1 cellular context compared by ENCODE assay signal in the genomic region with DNA sequence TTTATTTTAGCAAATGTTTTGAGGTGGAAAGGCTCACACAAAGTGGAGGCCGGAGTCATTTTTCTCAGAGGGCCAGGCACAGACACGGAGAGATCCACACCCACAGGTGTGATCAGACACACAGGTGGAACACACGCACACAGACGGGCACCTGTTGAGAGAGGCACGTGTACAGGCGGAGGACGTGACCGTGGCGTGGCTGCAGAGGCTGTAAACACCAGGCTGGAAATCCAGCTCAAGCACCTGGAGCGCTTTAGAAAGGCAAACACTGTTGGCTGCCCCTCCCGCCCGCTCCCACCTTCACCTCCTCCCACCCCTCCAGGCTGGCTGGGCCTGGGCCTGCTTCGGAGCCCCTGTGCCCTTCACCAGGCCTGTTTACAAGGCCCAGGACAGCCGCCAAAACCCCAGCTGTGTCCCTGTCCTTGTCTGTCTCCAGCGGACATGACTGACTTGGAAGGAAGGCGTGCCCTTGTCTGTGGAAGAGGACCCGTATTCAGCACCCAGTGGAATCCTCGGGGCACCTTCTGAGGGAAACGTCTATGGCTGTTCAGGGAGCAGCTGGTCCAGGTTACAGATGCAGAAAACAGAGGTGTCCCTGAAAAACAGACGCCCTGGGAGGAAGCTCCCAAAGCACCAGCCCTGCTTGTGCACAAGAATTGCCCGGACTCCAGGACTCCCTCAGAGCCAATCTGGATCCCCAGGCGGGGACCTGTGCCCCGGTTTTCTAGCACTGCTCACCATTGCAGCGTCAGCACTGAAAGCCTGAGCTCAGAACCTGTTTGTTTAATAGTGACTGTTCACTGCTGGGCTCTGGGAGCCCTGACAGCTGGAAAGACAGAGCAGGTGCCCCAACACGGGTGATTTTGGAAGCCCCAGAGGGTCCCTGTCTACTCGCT.
TF ChIP-seq lines count a peak whose summit lies in the region.

No MANE protein-coding gene starts in this region.

TF ChIP-seq in HepG2, 621 proteins besides CTCF, POLR2A, EP300 and RAD21 (continued from another document and continues in another):
- TF ChIP-seq, protein P1, sequence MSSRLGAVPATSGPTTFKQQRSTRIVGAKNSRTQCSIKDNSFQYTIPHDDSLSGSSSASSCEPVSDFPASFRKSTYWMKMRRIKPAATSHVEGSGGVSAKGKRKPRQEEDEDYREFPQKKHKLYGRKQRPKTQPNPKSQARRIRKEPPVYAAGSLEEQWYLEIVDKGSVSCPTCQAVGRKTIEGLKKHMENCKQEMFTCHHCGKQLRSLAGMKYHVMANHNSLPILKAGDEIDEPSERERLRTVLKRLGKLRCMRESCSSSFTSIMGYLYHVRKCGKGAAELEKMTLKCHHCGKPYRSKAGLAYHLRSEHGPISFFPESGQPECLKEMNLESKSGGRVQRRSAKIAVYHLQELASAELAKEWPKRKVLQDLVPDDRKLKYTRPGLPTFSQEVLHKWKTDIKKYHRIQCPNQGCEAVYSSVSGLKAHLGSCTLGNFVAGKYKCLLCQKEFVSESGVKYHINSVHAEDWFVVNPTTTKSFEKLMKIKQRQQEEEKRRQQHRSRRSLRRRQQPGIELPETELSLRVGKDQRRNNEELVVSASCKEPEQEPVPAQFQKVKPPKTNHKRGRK (CRISPR knock-in tag; IDR thresholded peaks at IDR 0.05) = no peak
- no peak for TF ChIP-seq KDM2A (CRISPR knock-in tag; IDR thresholded peaks at IDR 0.05; ENCODE audit: borderline replicate concordance, low read depth)
- TF ChIP-seq ZNF792 (CRISPR knock-in tag; IDR thresholded peaks at IDR 0.05) = no peak
- TF ChIP-seq, protein P2, sequence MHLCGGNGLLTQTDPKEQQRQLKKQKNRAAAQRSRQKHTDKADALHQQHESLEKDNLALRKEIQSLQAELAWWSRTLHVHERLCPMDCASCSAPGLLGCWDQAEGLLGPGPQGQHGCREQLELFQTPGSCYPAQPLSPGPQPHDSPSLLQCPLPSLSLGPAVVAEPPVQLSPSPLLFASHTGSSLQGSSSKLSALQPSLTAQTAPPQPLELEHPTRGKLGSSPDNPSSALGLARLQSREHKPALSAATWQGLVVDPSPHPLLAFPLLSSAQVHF (CRISPR knock-in tag; IDR thresholded peaks at IDR 0.05) = no peak
- TF ChIP-seq ZNF432 (CRISPR knock-in tag; IDR thresholded peaks at IDR 0.05; ENCODE audit: borderline replicate concordance) = no peak
- no peak for TF ChIP-seq FIP1L1 (IDR thresholded peaks at IDR 0.05; ENCODE audit: borderline replicate concordance, insufficient read depth, low read depth, low read length)
- TF ChIP-seq, protein P3, sequence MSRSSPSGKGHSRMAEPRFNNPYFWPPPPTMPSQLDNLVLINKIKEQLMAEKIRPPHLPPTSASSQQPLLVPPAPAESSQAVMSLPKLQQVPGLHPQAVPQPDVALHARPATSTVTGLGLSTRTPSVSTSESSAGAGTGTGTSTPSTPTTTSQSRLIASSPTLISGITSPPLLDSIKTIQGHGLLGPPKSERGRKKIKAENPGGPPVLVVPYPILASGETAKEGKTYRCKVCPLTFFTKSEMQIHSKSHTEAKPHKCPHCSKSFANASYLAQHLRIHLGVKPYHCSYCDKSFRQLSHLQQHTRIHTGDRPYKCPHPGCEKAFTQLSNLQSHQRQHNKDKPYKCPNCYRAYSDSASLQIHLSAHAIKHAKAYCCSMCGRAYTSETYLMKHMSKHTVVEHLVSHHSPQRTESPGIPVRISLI (CRISPR knock-in tag; IDR thresholded peaks at IDR 0.05; ENCODE audit: borderline replicate concordance) = no peak
- TF ChIP-seq ZNF101 (CRISPR knock-in tag; IDR thresholded peaks at IDR 0.05; ENCODE audit: borderline replicate concordance, low read depth) = no peak
- TF ChIP-seq, protein P4, sequence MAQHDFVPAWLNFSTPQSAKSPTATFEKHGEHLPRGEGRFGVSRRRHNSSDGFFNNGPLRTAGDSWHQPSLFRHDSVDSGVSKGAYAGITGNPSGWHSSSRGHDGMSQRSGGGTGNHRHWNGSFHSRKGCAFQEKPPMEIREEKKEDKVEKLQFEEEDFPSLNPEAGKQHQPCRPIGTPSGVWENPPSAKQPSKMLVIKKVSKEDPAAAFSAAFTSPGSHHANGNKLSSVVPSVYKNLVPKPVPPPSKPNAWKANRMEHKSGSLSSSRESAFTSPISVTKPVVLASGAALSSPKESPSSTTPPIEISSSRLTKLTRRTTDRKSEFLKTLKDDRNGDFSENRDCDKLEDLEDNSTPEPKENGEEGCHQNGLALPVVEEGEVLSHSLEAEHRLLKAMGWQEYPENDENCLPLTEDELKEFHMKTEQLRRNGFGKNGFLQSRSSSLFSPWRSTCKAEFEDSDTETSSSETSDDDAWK (CRISPR knock-in tag; IDR thresholded peaks at IDR 0.05) = no peak
- TF ChIP-seq TCF7L2 (IDR thresholded peaks at IDR 0.05; ENCODE audit: low read depth, low read length) = no peak
- TF ChIP-seq ETV6 (CRISPR knock-in tag; conservative IDR thresholded peaks at IDR 0.05) = no peak
- no peak for TF ChIP-seq ZKSCAN1 (IDR thresholded peaks at IDR 0.05; ENCODE audit: low read length)
- no peak for TF ChIP-seq NFRKB (IDR thresholded peaks at IDR 0.05)
- TF ChIP-seq HMG20A (CRISPR knock-in tag; IDR thresholded peaks at IDR 0.05; ENCODE audit: borderline replicate concordance) = no peak
- peak; percentile 29; the same call in 1 of the 2 replicates for TF ChIP-seq MIXL1 (CRISPR knock-in tag; IDR thresholded peaks at IDR 0.05)
- no peak for TF ChIP-seq ZNF33B (CRISPR knock-in tag; IDR thresholded peaks at IDR 0.05)
- TF ChIP-seq SMAD9 (CRISPR knock-in tag; IDR thresholded peaks at IDR 0.05) = no peak
- TF ChIP-seq, protein P5, sequence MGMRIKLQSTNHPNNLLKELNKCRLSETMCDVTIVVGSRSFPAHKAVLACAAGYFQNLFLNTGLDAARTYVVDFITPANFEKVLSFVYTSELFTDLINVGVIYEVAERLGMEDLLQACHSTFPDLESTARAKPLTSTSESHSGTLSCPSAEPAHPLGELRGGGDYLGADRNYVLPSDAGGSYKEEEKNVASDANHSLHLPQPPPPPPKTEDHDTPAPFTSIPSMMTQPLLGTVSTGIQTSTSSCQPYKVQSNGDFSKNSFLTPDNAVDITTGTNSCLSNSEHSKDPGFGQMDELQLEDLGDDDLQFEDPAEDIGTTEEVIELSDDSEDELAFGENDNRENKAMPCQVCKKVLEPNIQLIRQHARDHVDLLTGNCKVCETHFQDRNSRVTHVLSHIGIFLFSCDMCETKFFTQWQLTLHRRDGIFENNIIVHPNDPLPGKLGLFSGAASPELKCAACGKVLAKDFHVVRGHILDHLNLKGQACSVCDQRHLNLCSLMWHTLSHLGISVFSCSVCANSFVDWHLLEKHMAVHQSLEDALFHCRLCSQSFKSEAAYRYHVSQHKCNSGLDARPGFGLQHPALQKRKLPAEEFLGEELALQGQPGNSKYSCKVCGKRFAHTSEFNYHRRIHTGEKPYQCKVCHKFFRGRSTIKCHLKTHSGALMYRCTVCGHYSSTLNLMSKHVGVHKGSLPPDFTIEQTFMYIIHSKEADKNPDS (CRISPR knock-in tag; IDR thresholded peaks at IDR 0.05) = peak; percentile 60; the same call in 1 of the 2 replicates
- TF ChIP-seq, protein P6, sequence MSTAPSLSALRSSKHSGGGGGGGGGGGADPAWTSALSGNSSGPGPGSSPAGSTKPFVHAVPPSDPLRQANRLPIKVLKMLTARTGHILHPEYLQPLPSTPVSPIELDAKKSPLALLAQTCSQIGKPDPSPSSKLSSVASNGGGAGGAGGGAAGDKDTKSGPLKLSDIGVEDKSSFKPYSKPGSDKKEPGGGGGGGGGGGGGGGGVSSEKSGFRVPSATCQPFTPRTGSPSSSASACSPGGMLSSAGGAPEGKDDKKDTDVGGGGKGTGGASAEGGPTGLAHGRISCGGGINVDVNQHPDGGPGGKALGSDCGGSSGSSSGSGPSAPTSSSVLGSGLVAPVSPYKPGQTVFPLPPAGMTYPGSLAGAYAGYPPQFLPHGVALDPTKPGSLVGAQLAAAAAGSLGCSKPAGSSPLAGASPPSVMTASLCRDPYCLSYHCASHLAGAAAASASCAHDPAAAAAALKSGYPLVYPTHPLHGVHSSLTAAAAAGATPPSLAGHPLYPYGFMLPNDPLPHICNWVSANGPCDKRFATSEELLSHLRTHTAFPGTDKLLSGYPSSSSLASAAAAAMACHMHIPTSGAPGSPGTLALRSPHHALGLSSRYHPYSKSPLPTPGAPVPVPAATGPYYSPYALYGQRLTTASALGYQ (CRISPR knock-in tag; IDR thresholded peaks at IDR 0.05) = no peak
- TF ChIP-seq TBX2 (CRISPR knock-in tag; IDR thresholded peaks at IDR 0.05; ENCODE audit: borderline replicate concordance) = peak; percentile 64; the same call in 1 of the 2 replicates
- TF ChIP-seq ZNF251 (CRISPR knock-in tag; IDR thresholded peaks at IDR 0.05) = no peak
- no peak for TF ChIP-seq SSRP1 (CRISPR knock-in tag; IDR thresholded peaks at IDR 0.05)
- peak; percentile 93 for TF ChIP-seq FOXO1 (CRISPR knock-in tag; IDR thresholded peaks at IDR 0.05)
- TF ChIP-seq RBM22 (optimal IDR thresholded peaks at IDR 0.05; ENCODE audit: low read length) = no peak
- TF ChIP-seq ZNF263 (CRISPR knock-in tag; IDR thresholded peaks at IDR 0.05) = no peak; the same call in 1 of the 2 replicates
- TF ChIP-seq ZBTB20 (CRISPR knock-in tag; IDR thresholded peaks at IDR 0.05; ENCODE audit: borderline replicate concordance, low read depth) = peak; percentile 43; the same call in 1 of the 2 replicates
- TF ChIP-seq ZNF841 (CRISPR knock-in tag; IDR thresholded peaks at IDR 0.05; ENCODE audit: borderline replicate concordance) = no peak
- TF ChIP-seq, protein P7, sequence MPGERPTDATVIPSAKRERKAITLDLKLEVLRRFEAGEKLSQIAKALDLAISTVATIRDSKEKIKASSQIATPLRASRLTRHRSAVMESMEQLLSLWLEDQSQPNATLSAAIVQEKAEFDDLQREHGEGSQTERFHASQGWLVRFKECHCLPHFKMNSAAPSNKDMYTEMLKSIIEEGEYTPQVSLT (CRISPR knock-in tag; IDR thresholded peaks at IDR 0.05; ENCODE audit: borderline replicate concordance, low read depth) = no peak
- TF ChIP-seq ZNF773 (CRISPR knock-in tag; IDR thresholded peaks at IDR 0.05; ENCODE audit: borderline replicate concordance) = 0 out of 2 replicates have a peak, but pooled peaks have one; percentile 42
- no peak; the same call in 1 of the 2 replicates for TF ChIP-seq ZNF333 (CRISPR knock-in tag; IDR thresholded peaks at IDR 0.05; ENCODE audit: borderline replicate concordance)
- TF ChIP-seq, protein P8, sequence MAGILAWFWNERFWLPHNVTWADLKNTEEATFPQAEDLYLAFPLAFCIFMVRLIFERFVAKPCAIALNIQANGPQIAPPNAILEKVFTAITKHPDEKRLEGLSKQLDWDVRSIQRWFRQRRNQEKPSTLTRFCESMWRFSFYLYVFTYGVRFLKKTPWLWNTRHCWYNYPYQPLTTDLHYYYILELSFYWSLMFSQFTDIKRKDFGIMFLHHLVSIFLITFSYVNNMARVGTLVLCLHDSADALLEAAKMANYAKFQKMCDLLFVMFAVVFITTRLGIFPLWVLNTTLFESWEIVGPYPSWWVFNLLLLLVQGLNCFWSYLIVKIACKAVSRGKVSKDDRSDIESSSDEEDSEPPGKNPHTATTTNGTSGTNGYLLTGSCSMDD (CRISPR knock-in tag; IDR thresholded peaks at IDR 0.05) = no peak
- TF ChIP-seq ZNF562 (CRISPR knock-in tag; IDR thresholded peaks at IDR 0.05; ENCODE audit: borderline replicate concordance) = no peak
- TF ChIP-seq MED1 (CRISPR knock-in tag; IDR thresholded peaks at IDR 0.05) = peak; percentile 61
- peak; percentile 13; the same call in 1 of the 2 replicates for TF ChIP-seq ZNF232 (CRISPR knock-in tag; IDR thresholded peaks at IDR 0.05; ENCODE audit: borderline replicate concordance)
- 0 out of 2 replicates have a peak, but pooled peaks have one; percentile 36 for TF ChIP-seq MAFG (CRISPR knock-in tag; IDR thresholded peaks at IDR 0.05)
- no peak for TF ChIP-seq AGO2 (optimal IDR thresholded peaks at IDR 0.05; ENCODE audit: low read depth, low read length)
- TF ChIP-seq, protein P9, sequence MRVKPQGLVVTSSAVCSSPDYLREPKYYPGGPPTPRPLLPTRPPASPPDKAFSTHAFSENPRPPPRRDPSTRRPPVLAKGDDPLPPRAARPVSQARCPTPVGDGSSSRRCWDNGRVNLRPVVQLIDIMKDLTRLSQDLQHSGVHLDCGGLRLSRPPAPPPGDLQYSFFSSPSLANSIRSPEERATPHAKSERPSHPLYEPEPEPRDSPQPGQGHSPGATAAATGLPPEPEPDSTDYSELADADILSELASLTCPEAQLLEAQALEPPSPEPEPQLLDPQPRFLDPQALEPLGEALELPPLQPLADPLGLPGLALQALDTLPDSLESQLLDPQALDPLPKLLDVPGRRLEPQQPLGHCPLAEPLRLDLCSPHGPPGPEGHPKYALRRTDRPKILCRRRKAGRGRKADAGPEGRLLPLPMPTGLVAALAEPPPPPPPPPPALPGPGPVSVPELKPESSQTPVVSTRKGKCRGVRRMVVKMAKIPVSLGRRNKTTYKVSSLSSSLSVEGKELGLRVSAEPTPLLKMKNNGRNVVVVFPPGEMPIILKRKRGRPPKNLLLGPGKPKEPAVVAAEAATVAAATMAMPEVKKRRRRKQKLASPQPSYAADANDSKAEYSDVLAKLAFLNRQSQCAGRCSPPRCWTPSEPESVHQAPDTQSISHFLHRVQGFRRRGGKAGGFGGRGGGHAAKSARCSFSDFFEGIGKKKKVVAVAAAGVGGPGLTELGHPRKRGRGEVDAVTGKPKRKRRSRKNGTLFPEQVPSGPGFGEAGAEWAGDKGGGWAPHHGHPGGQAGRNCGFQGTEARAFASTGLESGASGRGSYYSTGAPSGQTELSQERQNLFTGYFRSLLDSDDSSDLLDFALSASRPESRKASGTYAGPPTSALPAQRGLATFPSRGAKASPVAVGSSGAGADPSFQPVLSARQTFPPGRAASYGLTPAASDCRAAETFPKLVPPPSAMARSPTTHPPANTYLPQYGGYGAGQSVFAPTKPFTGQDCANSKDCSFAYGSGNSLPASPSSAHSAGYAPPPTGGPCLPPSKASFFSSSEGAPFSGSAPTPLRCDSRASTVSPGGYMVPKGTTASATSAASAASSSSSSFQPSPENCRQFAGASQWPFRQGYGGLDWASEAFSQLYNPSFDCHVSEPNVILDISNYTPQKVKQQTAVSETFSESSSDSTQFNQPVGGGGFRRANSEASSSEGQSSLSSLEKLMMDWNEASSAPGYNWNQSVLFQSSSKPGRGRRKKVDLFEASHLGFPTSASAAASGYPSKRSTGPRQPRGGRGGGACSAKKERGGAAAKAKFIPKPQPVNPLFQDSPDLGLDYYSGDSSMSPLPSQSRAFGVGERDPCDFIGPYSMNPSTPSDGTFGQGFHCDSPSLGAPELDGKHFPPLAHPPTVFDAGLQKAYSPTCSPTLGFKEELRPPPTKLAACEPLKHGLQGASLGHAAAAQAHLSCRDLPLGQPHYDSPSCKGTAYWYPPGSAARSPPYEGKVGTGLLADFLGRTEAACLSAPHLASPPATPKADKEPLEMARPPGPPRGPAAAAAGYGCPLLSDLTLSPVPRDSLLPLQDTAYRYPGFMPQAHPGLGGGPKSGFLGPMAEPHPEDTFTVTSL (CRISPR knock-in tag; IDR thresholded peaks at IDR 0.05; ENCODE audit: borderline replicate concordance) = peak; percentile 31; the same call in 1 of the 2 replicates
- TF ChIP-seq, protein P10, sequence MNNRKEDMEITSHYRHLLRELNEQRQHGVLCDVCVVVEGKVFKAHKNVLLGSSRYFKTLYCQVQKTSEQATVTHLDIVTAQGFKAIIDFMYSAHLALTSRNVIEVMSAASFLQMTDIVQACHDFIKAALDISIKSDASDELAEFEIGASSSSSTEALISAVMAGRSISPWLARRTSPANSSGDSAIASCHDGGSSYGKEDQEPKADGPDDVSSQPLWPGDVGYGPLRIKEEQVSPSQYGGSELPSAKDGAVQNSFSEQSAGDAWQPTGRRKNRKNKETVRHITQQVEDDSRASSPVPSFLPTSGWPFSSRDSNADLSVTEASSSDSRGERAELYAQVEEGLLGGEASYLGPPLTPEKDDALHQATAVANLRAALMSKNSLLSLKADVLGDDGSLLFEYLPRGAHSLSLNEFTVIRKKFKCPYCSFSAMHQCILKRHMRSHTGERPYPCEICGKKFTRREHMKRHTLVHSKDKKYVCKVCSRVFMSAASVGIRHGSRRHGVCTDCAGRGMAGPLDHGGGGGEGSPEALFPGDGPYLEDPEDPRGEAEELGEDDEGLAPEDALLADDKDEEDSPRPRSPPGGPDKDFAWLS (CRISPR knock-in tag; IDR thresholded peaks at IDR 0.05; ENCODE audit: borderline replicate concordance) = no peak
- TF ChIP-seq ZNF205 (CRISPR knock-in tag; IDR thresholded peaks at IDR 0.05) = 0 out of 2 replicates have a peak, but pooled peaks have one; percentile 72
- TF ChIP-seq NR2F1 (CRISPR knock-in tag; IDR thresholded peaks at IDR 0.05) = no peak
